In the genomic region with DNA sequence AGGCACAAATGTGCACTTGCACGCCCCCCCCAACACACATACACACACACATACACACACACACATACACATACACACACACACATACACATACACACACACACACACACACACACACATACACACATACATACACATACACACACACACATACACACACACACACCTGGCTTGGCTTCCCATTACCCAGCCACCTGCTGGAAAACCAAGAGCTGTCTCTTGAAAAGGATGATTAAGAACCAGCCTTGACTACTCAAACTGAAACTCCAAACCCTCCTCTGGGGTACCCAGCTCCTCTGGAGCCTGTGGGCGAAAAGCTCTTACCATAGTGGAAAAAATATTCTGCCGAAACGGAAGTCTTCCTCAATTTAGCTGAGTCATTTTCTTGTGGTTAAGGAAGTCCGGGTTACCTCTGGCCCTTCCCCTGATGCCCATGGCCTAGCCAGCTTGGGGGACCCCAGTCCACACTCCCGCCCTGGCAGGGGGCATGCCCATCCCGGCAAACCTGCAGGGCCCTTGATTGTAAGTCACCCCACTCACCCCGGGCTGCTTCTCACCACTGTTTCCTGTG, we compare ENCODE assay signal across 8 cellular contexts.
DNase-seq lines count a peak whose midpoint lies in the region; ATAC-seq lines count a peak whose summit lies in the region.

No MANE protein-coding gene starts in this region.

- intact Hi-C loops in posterior cingulate gyrus (cut with DNase I), result no loop called here

- DNase-seq in stimulated activated CD4-positive, alpha-beta T cell treated with anti-CD3 and anti-CD28 coated beads, Interleukin-15, amount 100 ng/mL, for 24 hours, result peak; percentile 72
- DNase-seq in DMS 273 treated with DMSO at 0.1 percent for 48 hours (lab: John Stamatoyannopoulos, UW) (no peak), NCI-H524 (lab: John Stamatoyannopoulos, UW) (no peak), posterior cingulate gyrus (no peak), HuH-7 (ENCODE audit: low spot score) (no peak)

- ATAC-seq in GM18873 (IDR thresholded peaks at IDR 0.05; ENCODE audit: low FRiP score, unreplicated experiment), result peak; percentile 80
- ATAC-seq in HG02763 (IDR thresholded peaks at IDR 0.05; ENCODE audit: unreplicated experiment), result peak; percentile 73
- ATAC-seq in activated CD4-positive, CD25-positive, alpha-beta regulatory T cell treated with anti-CD3 and anti-CD28 coated beads, Interleukin-2, amount 50 U/mL, for 24 hours, result peak; percentile 89 to 94
